Comparison of ENCODE assay signal across 14 cellular contexts in the genomic region with DNA sequence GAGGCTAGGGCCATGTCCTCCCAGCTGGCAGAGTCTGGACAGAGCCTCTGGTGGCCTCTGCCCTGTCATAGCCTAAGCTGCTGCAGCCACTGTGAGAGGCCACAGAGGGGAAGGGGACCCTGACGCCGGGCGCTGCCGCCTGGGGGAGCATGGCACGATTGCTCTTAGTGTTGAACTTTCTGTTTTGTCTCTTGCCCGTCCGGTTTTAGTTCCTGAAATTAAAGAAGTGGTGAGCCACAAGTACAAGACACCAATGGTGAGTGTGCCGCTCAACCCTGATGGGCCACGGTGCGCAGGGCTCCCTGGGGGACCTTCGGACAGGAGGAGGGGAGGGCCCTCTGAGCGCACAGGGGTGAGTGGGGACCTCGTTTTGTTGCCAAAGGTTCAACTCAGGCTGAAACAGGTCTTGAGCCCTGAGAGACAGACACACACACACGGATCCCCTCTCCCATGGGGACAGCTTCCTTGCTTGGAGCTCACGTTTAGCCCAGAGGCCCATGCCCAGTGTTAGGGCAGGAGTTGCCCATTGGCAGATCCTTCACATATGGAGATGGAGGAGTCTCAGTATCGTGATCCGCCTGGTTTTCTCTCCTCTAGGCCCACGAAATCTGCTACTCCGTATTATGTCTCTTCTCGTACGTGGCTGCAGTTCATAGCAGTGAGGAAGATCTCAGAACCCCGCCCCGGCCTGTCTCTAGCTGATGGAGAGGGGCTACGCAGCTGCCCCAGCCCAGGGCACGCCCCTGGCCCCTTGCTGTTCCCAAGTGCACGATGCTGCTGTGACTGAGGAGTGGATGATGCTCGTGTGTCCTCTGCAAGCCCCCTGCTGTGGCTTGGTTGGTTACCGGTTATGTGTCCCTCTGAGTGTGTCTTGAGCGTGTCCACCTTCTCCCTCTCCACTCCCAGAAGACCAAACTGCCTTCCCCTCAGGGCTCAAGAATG. TPM values are rescaled to one million over a fixed set of nuclear protein-coding genes. Genes with fewer than 3 reads are reported as not detected.
DNase-seq lines count a peak whose midpoint lies in the region; ATAC-seq and TF ChIP-seq lines count a peak whose summit lies in the region.
"Had no signal": no experiment of that assay in that cellular context is flagged by ENCODE, and none has a peak within 500 bp of the region (broad histone marks: within the 10 kb centered on the region; RNA-seq: fewer than 3 reads in every experiment).

No MANE protein-coding gene starts in this region.

- H3K4me3 ChIP-seq in BLaER1 treated with 17β-estradiol and CSF1 and Interleukin-3, amounts not matched to agents 10 nM and 100 nM, result 0 out of 20 replicates have a peak overlapping the region, but pooled peaks of 1 of the 10 experiments have one; percentile 19
- no peak overlapping the region for H3K4me3 ChIP-seq in esophagus muscularis mucosa

- peak overlapping the region; percentile 38 to 77 (median 58); a peak in 21 of 22 replicates for H3K27ac ChIP-seq in BLaER1 treated with 17β-estradiol and CSF1 and Interleukin-3, amounts not matched to agents 10 nM and 100 nM
- peak overlapping the region in 3 of 4 donors; percentile 49 to 57 (median 57) for H3K27ac ChIP-seq in esophagus muscularis mucosa (replicated peaks in 1 of 4)

- H3K36me3 ChIP-seq in BLaER1 treated with 17β-estradiol and CSF1 and Interleukin-3, amounts not matched to agents 10 nM and 100 nM, result peaks cover 27 to 39% (median 35%) of the 10 kb centered on the region in 11 experiments
- peaks cover 10 to 53% (median 23%) of the 10 kb centered on the region in 4 donors for H3K36me3 ChIP-seq in esophagus muscularis mucosa

- no peak for TF ChIP-seq EP300 in esophagus muscularis mucosa (IDR thresholded peaks at IDR 0.05)

- no peaks in the 10 kb centered on the region for H3K9me3 ChIP-seq in BLaER1 treated with 17β-estradiol and CSF1 and Interleukin-3, amounts not matched to agents 10 nM and 100 nM (replicated peaks in 1 of 11)
- no peaks in the 10 kb centered on the region for H3K9me3 ChIP-seq in esophagus muscularis mucosa

- peak; percentile 45 for ATAC-seq in GM19324 (IDR thresholded peaks at IDR 0.05; ENCODE audit: low FRiP score, unreplicated experiment)
- ATAC-seq in HG03378 (IDR thresholded peaks at IDR 0.05; ENCODE audit: unreplicated experiment), result peak; percentile 68

- no peak for DNase-seq in esophagus muscularis mucosa (ENCODE audit: extremely low spot score)
- DNase-seq in activated gamma-delta T cell treated with Interleukin-2 at 50 U/mL for 16 hours, result no peak
- no peak for DNase-seq in COLO829 (ENCODE audit: low spot score)
- no peak for DNase-seq in DMS79 treated with DMSO at 0.1 percent for 48 hours (lab: John Stamatoyannopoulos, UW)
- no peak for DNase-seq in cerebellum (ENCODE audit: low spot score)
- DNase-seq: activated CD4-positive, CD25-positive, alpha-beta regulatory T cell; CD4-positive, CD25-positive, alpha-beta regulatory T cell; NCI-H774 had no signal

- peak overlapping the region; percentile 44 to 86 (median 81) for H3K4me2 ChIP-seq in BLaER1 treated with 17β-estradiol and CSF1 and Interleukin-3, amounts not matched to agents 10 nM and 100 nM

- H3K4me1 ChIP-seq in BLaER1 treated with 17β-estradiol and CSF1 and Interleukin-3, amounts not matched to agents 10 nM and 100 nM, result peaks cover 44 to 63% (median 50%) of the 10 kb centered on the region in 10 experiments
- peaks cover 17 to 31% (median 21%) of the 10 kb centered on the region in 4 donors for H3K4me1 ChIP-seq in esophagus muscularis mucosa

- no peaks in the 10 kb centered on the region for H3K27me3 ChIP-seq in BLaER1 treated with 17β-estradiol and CSF1 and Interleukin-3, amounts not matched to agents 10 nM and 100 nM
- H3K27me3 ChIP-seq in esophagus muscularis mucosa, result no peaks in the 10 kb centered on the region

- intact Hi-C loops in esophagus muscularis mucosa (cut with DNase I), result no loop called here

- 76% methylated on average over 29 of the region's 29 CpGs for WGBS in esophagus muscularis mucosa

- H3K9ac ChIP-seq in BLaER1 treated with 17β-estradiol and CSF1 and Interleukin-3, amounts not matched to agents 10 nM and 100 nM, result peak overlapping the region; percentile 33 to 74 (median 58); a peak in 19 of 22 replicates

- H4K20me1 ChIP-seq in BLaER1 treated with 17β-estradiol and CSF1 and Interleukin-3, amounts not matched to agents 10 nM and 100 nM, result peaks cover 0 to 62% (median 17%) of the 10 kb centered on the region in 11 experiments; a peak in 8 of 22 replicates

- TF ChIP-seq POLR2A in esophagus muscularis mucosa (IDR thresholded peaks at IDR 0.05; ENCODE audit: low read depth), result no peak

- TF ChIP-seq CTCF in esophagus muscularis mucosa (IDR thresholded peaks at IDR 0.05), result no peak

RNA-seq across cellular contexts. Expression of a gene that starts 23.8 kb away (rescaled TPM):
- total RNA-seq in esophagus muscularis mucosa (under 1 TPM in 2 of 4 donors, not detected in 2; 0.06 to 0.17 TPM), cerebellum (0.18 TPM)
- total RNA-seq: astrocyte; CD4-positive, CD25-positive, alpha-beta regulatory T cell; HT1080; lung microvascular endothelial cell had no signal

RNA-seq across cellular contexts. Expression of a gene that starts 49.6 kb away (rescaled TPM):
- total RNA-seq in esophagus muscularis mucosa (10 to 100 TPM; 17.6 to 34.6 (median 20.5) TPM), cerebellum (1.2 TPM)
- total RNA-seq: astrocyte, HT1080, lung microvascular endothelial cell had no signal

RNA-seq across cellular contexts. Expression of a gene that starts 58.8 kb away (rescaled TPM):
- total RNA-seq in esophagus muscularis mucosa (10 to 100 TPM; 27.8 to 35.4 (median 32.7) TPM), cerebellum (73.3 TPM)
